ENCODE assay signal across 1 cellular context in the genomic region with DNA sequence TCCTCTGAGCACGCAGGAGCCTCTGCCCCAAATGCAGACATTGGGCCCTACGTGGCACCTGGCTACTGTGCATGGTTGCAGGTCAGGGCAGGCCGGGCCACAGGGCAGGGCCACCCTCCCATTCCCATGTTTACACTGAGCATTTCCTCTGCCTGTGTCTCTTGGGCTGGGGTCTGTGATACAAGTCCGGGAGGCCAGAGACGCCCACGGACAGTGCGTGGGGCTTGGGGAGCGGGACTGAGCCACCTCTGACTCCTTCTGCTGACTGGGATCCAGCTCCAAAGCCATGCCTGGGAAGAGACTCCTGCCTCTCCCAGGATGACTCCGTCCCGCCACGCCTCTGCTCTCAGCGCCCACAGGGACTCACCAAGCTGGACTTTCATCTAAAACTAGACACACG.
TF ChIP-seq lines count a peak whose summit lies in the region.

No MANE protein-coding gene starts in this region.

TF ChIP-seq in GM23338, 12 proteins besides CTCF, POLR2A, EP300 and RAD21:
- TF ChIP-seq POLR2AphosphoS5 (IDR thresholded peaks at IDR 0.05; ENCODE audit: low read depth): no peak
